ENCODE assay signal across 1 cellular context in genomic region chr16:87853411-87854052, GRCh38.
TF ChIP-seq lines count a peak whose summit lies in the region.

No MANE protein-coding gene starts in this region.

TF ChIP-seq in HepG2, 621 proteins besides CTCF, POLR2A, EP300 and RAD21 (continued from another document and continues in another):
- peak; percentile 6; the same call in 1 of the 2 replicates for TF ChIP-seq ZNF703 (CRISPR knock-in tag; IDR thresholded peaks at IDR 0.05; ENCODE audit: borderline replicate concordance)
- TF ChIP-seq ZNF605 (CRISPR knock-in tag; IDR thresholded peaks at IDR 0.05) = peak; percentile 81; the same call in 1 of the 2 replicates
- no peak; the same call in 1 of the 2 replicates for TF ChIP-seq ZSCAN31 (CRISPR knock-in tag; IDR thresholded peaks at IDR 0.05; ENCODE audit: low read depth)
- TF ChIP-seq HNF4A (CRISPR knock-in tag; IDR thresholded peaks at IDR 0.05) = peak; percentile 44
- TF ChIP-seq MXD4 (CRISPR knock-in tag; IDR thresholded peaks at IDR 0.05) = peak; percentile 96
- peak; percentile 94 for TF ChIP-seq RBM22 (optimal IDR thresholded peaks at IDR 0.05; ENCODE audit: low read length)
- no peak for TF ChIP-seq ZNF576 (CRISPR knock-in tag; IDR thresholded peaks at IDR 0.05)
- peak; percentile 79; the same call in 1 of the 2 replicates for TF ChIP-seq IRF9 (CRISPR knock-in tag; IDR thresholded peaks at IDR 0.05; ENCODE audit: borderline replicate concordance)
- peak; percentile 91 for TF ChIP-seq MXD1 (CRISPR knock-in tag; IDR thresholded peaks at IDR 0.05)
- TF ChIP-seq BHLHE40 (IDR thresholded peaks at IDR 0.05; ENCODE audit: low read length) = peak; percentile 35; the same call in 1 of the 2 replicates
- TF ChIP-seq ZBTB2 (CRISPR knock-in tag; IDR thresholded peaks at IDR 0.05; ENCODE audit: low read depth) = no peak
- no peak for TF ChIP-seq ZNF556 (CRISPR knock-in tag; IDR thresholded peaks at IDR 0.05; ENCODE audit: borderline replicate concordance)
- TF ChIP-seq MAFG (CRISPR knock-in tag; IDR thresholded peaks at IDR 0.05) = no peak
- no peak for TF ChIP-seq PRPF4 (IDR thresholded peaks at IDR 0.05; ENCODE audit: low read depth, low read length, poor library complexity, severe bottlenecking)
- peak; percentile 56; the same call in 1 of the 2 replicates for TF ChIP-seq ZMYM4 (CRISPR knock-in tag; IDR thresholded peaks at IDR 0.05)
- no peak for TF ChIP-seq ZNF749 (CRISPR knock-in tag; IDR thresholded peaks at IDR 0.05; ENCODE audit: borderline replicate concordance)
- peak; percentile 66 for TF ChIP-seq UBTF (CRISPR knock-in tag; IDR thresholded peaks at IDR 0.05)
- TF ChIP-seq ZNF609 (CRISPR knock-in tag; IDR thresholded peaks at IDR 0.05; ENCODE audit: borderline replicate concordance) = peak; percentile 86
- TF ChIP-seq TAF15 (IDR thresholded peaks at IDR 0.05; ENCODE audit: low read depth, low read length, poor library complexity, severe bottlenecking) = peak; percentile 73
- TF ChIP-seq HNF1B (CRISPR knock-in tag; IDR thresholded peaks at IDR 0.05) = no peak; the same call in 1 of the 2 replicates
- peak; percentile 74 for TF ChIP-seq FOSL2 (CRISPR knock-in tag; IDR thresholded peaks at IDR 0.05)
- TF ChIP-seq ZNF256 (CRISPR knock-in tag; conservative IDR thresholded peaks at IDR 0.05) = no peak
- peak; percentile 77 for TF ChIP-seq NCOA2 (CRISPR knock-in tag; IDR thresholded peaks at IDR 0.05)
- no peak for TF ChIP-seq SOX6 (IDR thresholded peaks at IDR 0.05)
- peak; percentile 85 for TF ChIP-seq SOX6 (CRISPR knock-in tag; IDR thresholded peaks at IDR 0.05)
- TF ChIP-seq ZNF234 (CRISPR knock-in tag; conservative IDR thresholded peaks at IDR 0.05) = no peak
- TF ChIP-seq MTERF4 (CRISPR knock-in tag; IDR thresholded peaks at IDR 0.05) = peak; percentile 66; the same call in 1 of the 2 replicates
- TF ChIP-seq PRDM10 (CRISPR knock-in tag; IDR thresholded peaks at IDR 0.05; ENCODE audit: low read depth) = no peak; the same call in 1 of the 2 replicates
- no peak for TF ChIP-seq NBN (conservative IDR thresholded peaks at IDR 0.05)
- TF ChIP-seq STAT5B (CRISPR knock-in tag; IDR thresholded peaks at IDR 0.05) = no peak
- TF ChIP-seq ZNF598 (CRISPR knock-in tag; IDR thresholded peaks at IDR 0.05; ENCODE audit: borderline replicate concordance) = no peak
- peak; percentile 93 for TF ChIP-seq DRAP1 (CRISPR knock-in tag; IDR thresholded peaks at IDR 0.05)
- TF ChIP-seq HOXA3 (CRISPR knock-in tag; IDR thresholded peaks at IDR 0.05) = peak; percentile 94
- TF ChIP-seq RELA (CRISPR knock-in tag; IDR thresholded peaks at IDR 0.05) = no peak; the same call in 1 of the 2 replicates
- peak; percentile 83; the same call in 1 of the 2 replicates for TF ChIP-seq ZNF619 (CRISPR knock-in tag; IDR thresholded peaks at IDR 0.05)
- TF ChIP-seq TCF12 (IDR thresholded peaks at IDR 0.05) = no peak
- TF ChIP-seq TCF12 (CRISPR knock-in tag; IDR thresholded peaks at IDR 0.05) = 0 out of 2 replicates have a peak, but pooled peaks have one; percentile 60
- TF ChIP-seq ZMAT3 (CRISPR knock-in tag; conservative IDR thresholded peaks at IDR 0.05) = 0 out of 2 replicates have a peak, but pooled peaks have one; percentile 54
- peak; percentile 86; the same call in 1 of the 2 replicates for TF ChIP-seq ZNF367 (CRISPR knock-in tag; IDR thresholded peaks at IDR 0.05; ENCODE audit: borderline replicate concordance)
- TF ChIP-seq ZNF564 (CRISPR knock-in tag; IDR thresholded peaks at IDR 0.05) = no peak
- peak; percentile 67 for TF ChIP-seq HNRNPLL (IDR thresholded peaks at IDR 0.05; ENCODE audit: low read depth, low read length, poor library complexity, severe bottlenecking)
- no peak for TF ChIP-seq ZFP62 (CRISPR knock-in tag; IDR thresholded peaks at IDR 0.05)
- TF ChIP-seq ZBTB44 (CRISPR knock-in tag; IDR thresholded peaks at IDR 0.05) = no peak
- no peak for TF ChIP-seq TBX3 (IDR thresholded peaks at IDR 0.05; ENCODE audit: borderline replicate concordance)
- TF ChIP-seq ATRX (CRISPR knock-in tag; IDR thresholded peaks at IDR 0.05; ENCODE audit: borderline replicate concordance) = no peak
